Comparison of ENCODE assay signal across 8 cellular contexts in the genomic region with DNA sequence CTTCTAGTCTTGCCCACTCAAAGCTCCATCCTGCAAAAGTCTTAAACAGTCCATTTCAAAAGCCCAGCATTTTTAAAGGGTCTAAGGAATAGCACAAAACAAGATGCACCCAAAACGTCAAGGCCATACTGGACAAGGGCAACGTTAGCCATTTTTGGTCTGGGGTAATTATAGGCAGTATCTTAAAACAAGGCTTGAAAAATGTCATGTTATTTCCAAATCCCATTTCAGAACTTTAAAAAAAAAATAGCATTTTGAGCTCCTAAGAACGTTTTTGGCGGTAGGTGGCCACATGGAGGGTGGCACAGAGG. TPM values are rescaled to one million over a fixed set of nuclear protein-coding genes. Genes with fewer than 3 reads are reported as not detected.
DNase-seq lines count a peak whose midpoint lies in the region; ATAC-seq and TF ChIP-seq lines count a peak whose summit lies in the region.

No MANE protein-coding gene starts in this region.

- peak overlapping the region; percentile 48 for H3K9ac ChIP-seq in iPS-18a (ENCODE audit: low read length)

- H3K4me3 ChIP-seq in iPS-18a (ENCODE audit: low read length): peak overlapping the region; percentile 99
- peak overlapping the region; percentile 99 for H3K4me3 ChIP-seq in thoracic aorta

- no peak overlapping the region for H3K27ac ChIP-seq in iPS-18a (ENCODE audit: low read length)
- peak overlapping the region; percentile 100 for H3K27ac ChIP-seq in thoracic aorta

- H3K36me3 ChIP-seq in iPS-18a (ENCODE audit: control insufficient read depth, low read depth, low read length) (no peaks in the 10 kb centered on the region), thoracic aorta (no peaks in the 10 kb centered on the region)

- POLR2A ChIA-PET in activated B cell treated with CpG ODN at 0.5 μM for 24 hours (lab: Charles Lee): interaction anchor here (0.6 to 2.6 kb wide), 13 partner anchors 14 to 1585 kb away, joined by 3 to 35 read pairs (median 6); a partner anchor contains a TSS

- H3K4me1 ChIP-seq in iPS-18a (ENCODE audit: control insufficient read depth, low read depth, low read length): peaks cover 20% of the 10 kb centered on the region
- H3K4me1 ChIP-seq in thoracic aorta (ENCODE audit: control insufficient read depth in 1 of 2, low read depth in 2 of 2): peaks cover 14 to 17% of the 10 kb centered on the region in 2 donors

- peak overlapping the region; percentile 100 for H3K27ac Mint-ChIP-seq in stimulated activated naive CD8-positive, alpha-beta T cell treated with anti-CD3 and anti-CD28 coated beads, Interleukin-15, Interleukin-2, amounts not matched to agents 100 ng/mL and 50 ng/mL, for 24 hours
- H3K27ac Mint-ChIP-seq in activated B cell treated with CpG ODN at 0.5 μM for 24 hours: peak overlapping the region; percentile 95

- TF ChIP-seq CTCF in activated B cell treated with CpG ODN at 0.5 μM for 24 hours (IDR thresholded peaks at IDR 0.05): no peak
- peak; percentile 23 for TF ChIP-seq CTCF in thoracic aorta (IDR thresholded peaks at IDR 0.05)

- H3K4me3 Mint-ChIP-seq in stimulated activated naive CD8-positive, alpha-beta T cell treated with anti-CD3 and anti-CD28 coated beads, Interleukin-15, Interleukin-2, amounts not matched to agents 100 ng/mL and 50 ng/mL, for 24 hours: peak overlapping the region; percentile 100
- H3K4me3 Mint-ChIP-seq in activated B cell treated with CpG ODN at 0.5 μM for 24 hours: peak overlapping the region; percentile 91

- CTCF ChIA-PET in activated B cell treated with CpG ODN at 0.5 μM for 24 hours (lab: Charles Lee): interaction anchor here (0.6 to 3.0 kb wide), 9 partner anchors 14 to 1568 kb away, joined by 3 to 11 read pairs (median 3); a partner anchor contains a TSS

- no peak for DNase-seq in stimulated activated naive CD8-positive, alpha-beta T cell treated with anti-CD3 and anti-CD28 coated beads, Interleukin-15, Interleukin-2, amounts not matched to agents 100 U/mL and 50 U/mL, for 24 hours
- DNase-seq in activated B cell treated with CpG ODN at 0.5 μM for 24 hours (no peak), thoracic aorta (ENCODE audit: low spot score) (no peak), NCI-H1105 treated with DMSO at 0.1 percent for 48 hours (lab: John Stamatoyannopoulos, UW) (no peak), NCI-H510A (lab: John Stamatoyannopoulos, UW) (no peak), NCI-H187 (lab: John Stamatoyannopoulos, UW) (no peak)

- H3K4me1 Mint-ChIP-seq in stimulated activated naive CD8-positive, alpha-beta T cell treated with anti-CD3 and anti-CD28 coated beads, Interleukin-15, Interleukin-2, amounts not matched to agents 100 ng/mL and 50 ng/mL, for 24 hours (ENCODE audit: low read depth): peaks cover 43% of the 10 kb centered on the region
- peaks cover 41% of the 10 kb centered on the region for H3K4me1 Mint-ChIP-seq in activated B cell treated with CpG ODN at 0.5 μM for 24 hours

- H3K9me3 Mint-ChIP-seq in stimulated activated naive CD8-positive, alpha-beta T cell treated with anti-CD3 and anti-CD28 coated beads, Interleukin-15, Interleukin-2, amounts not matched to agents 100 ng/mL and 50 ng/mL, for 24 hours: no peaks in the 10 kb centered on the region
- no peaks in the 10 kb centered on the region for H3K9me3 Mint-ChIP-seq in activated B cell treated with CpG ODN at 0.5 μM for 24 hours

- no peaks in the 10 kb centered on the region for H3K27me3 ChIP-seq in iPS-18a (ENCODE audit: control insufficient read depth, insufficient read depth, low read length)
- H3K27me3 ChIP-seq in thoracic aorta (replicated peaks; ENCODE audit: insufficient read depth): no peaks in the 10 kb centered on the region

- H3K27me3 Mint-ChIP-seq in stimulated activated naive CD8-positive, alpha-beta T cell treated with anti-CD3 and anti-CD28 coated beads, Interleukin-15, Interleukin-2, amounts not matched to agents 100 ng/mL and 50 ng/mL, for 24 hours: no peaks in the 10 kb centered on the region
- no peaks in the 10 kb centered on the region for H3K27me3 Mint-ChIP-seq in activated B cell treated with CpG ODN at 0.5 μM for 24 hours

- ATAC-seq in stimulated activated naive CD8-positive, alpha-beta T cell treated with anti-CD3 and anti-CD28 coated beads, Interleukin-15, Interleukin-2, amounts not matched to agents 100 U/mL and 50 U/mL, for 24 hours: no peak
- ATAC-seq in activated B cell treated with CpG ODN at 0.5 μM for 24 hours (ENCODE audit: low read depth) (no peak), thoracic aorta (ENCODE audit: insufficient number of reproducible peaks, low FRiP score, low read depth) (no peak)

- peaks cover 29% of the 10 kb centered on the region for H3K36me3 Mint-ChIP-seq in stimulated activated naive CD8-positive, alpha-beta T cell treated with anti-CD3 and anti-CD28 coated beads, Interleukin-15, Interleukin-2, amounts not matched to agents 100 ng/mL and 50 ng/mL, for 24 hours (ENCODE audit: low read depth)
- peaks cover 23% of the 10 kb centered on the region for H3K36me3 Mint-ChIP-seq in activated B cell treated with CpG ODN at 0.5 μM for 24 hours (ENCODE audit: low read depth)

- intact Hi-C loops in activated B cell treated with CpG ODN at 0.5 μM for 24 hours (cut with micrococcal nuclease): loop anchor here (1.0 to 5.0 kb wide), 9 partner anchors 49 to 1582 kb away; a partner anchor contains a TSS

- H3K9me3 ChIP-seq in iPS-18a (ENCODE audit: control insufficient read depth, low read depth, low read length) (no peaks in the 10 kb centered on the region), thoracic aorta (no peaks in the 10 kb centered on the region)

RNA-seq across cellular contexts. Expression of a gene that starts 0.6 kb away (rescaled TPM):
- total RNA-seq in activated B cell treated with CpG ODN at 0.5 μM for 24 hours (80.3 and 90.2 TPM in 2 replicates), thoracic aorta (100 to 1,000 TPM; 185 to 360 TPM)

RNA-seq across cellular contexts. Expression of a gene that starts 49.1 kb away (rescaled TPM):
- total RNA-seq in activated B cell treated with CpG ODN at 0.5 μM for 24 hours (4.5 and 5.7 TPM in 2 replicates), thoracic aorta (1 to 10 TPM; 5.4 to 6.4 TPM)
